Comparison of ENCODE assay signal across 9 cellular contexts in genomic region chr2:197838036-197838435, GRCh38. TPM values are rescaled to one million over a fixed set of nuclear protein-coding genes. Genes with fewer than 3 reads are reported as not detected.
DNase-seq lines count a peak whose midpoint lies in the region; ATAC-seq, FAIRE-seq and TF ChIP-seq lines count a peak whose summit lies in the region.
"Had no signal": no experiment of that assay in that cellular context is flagged by ENCODE, and none has a peak within 500 bp of the region (broad histone marks: within the 10 kb centered on the region; RNA-seq: fewer than 3 reads in every experiment).

No MANE protein-coding gene starts in this region.

- H3K27ac ChIP-seq in effector memory CD4-positive, alpha-beta T cell (ENCODE audit: insufficient read depth, low read length, poor library complexity, severe bottlenecking), result peak overlapping the region; percentile 66
- H3K27ac ChIP-seq in sigmoid colon, result peak overlapping the region; percentile 26 to 56 (median 40)
- H3K27ac ChIP-seq: SJSA1 had no signal

- WGBS in sigmoid colon, 2 donors, result 12 to 25% methylated on average over 5 of the region's 5 CpGs
- WGBS in lower leg skin, 2 donors, result 28 to 52% methylated on average over 5 of the region's 5 CpGs

- no peaks in the 10 kb centered on the region for H3K9me3 ChIP-seq in MG63
- no peaks in the 10 kb centered on the region for H3K9me3 ChIP-seq in effector memory CD4-positive, alpha-beta T cell (ENCODE audit: control insufficient read depth, low read length)
- H3K9me3 ChIP-seq in sigmoid colon, result no peaks in the 10 kb centered on the region
- H3K9me3 ChIP-seq: SJSA1 had no signal

- peak; percentile 98 for ATAC-seq in GM21723 (IDR thresholded peaks at IDR 0.05; ENCODE audit: unreplicated experiment)

- H3K4me1 ChIP-seq in effector memory CD4-positive, alpha-beta T cell (ENCODE audit: control insufficient read depth, insufficient read depth, low read length, poor library complexity, severe bottlenecking), result peaks cover 22% of the 10 kb centered on the region
- H3K4me1 ChIP-seq in sigmoid colon, result peaks cover 0 to 15% (median 3%) of the 10 kb centered on the region in 4 donors
- H3K4me1 ChIP-seq: SJSA1 had no signal

- no peak for TF ChIP-seq CTCF in sigmoid colon (IDR thresholded peaks at IDR 0.05)
- no peak for TF ChIP-seq CTCF in lower leg skin (IDR thresholded peaks at IDR 0.05)

- H3K27me3 ChIP-seq in MG63 (no peaks in the 10 kb centered on the region), sigmoid colon (no peaks in the 10 kb centered on the region)
- no peaks in the 10 kb centered on the region for H3K27me3 ChIP-seq in effector memory CD4-positive, alpha-beta T cell (replicated peaks; ENCODE audit: control insufficient read depth, insufficient read depth, low read length, poor library complexity, severe bottlenecking)
- H3K27me3 ChIP-seq: SJSA1 had no signal

- DNase-seq in GM18507 (ENCODE audit: extremely low spot score, insufficient read length, low read depth) (peak; percentile 29), MG63 (no peak), sigmoid colon (no peak), SK-N-DZ (ENCODE audit: low spot score) (no peak), occipital lobe (lab: John Stamatoyannopoulos, UW) (no peak), lower leg skin (ENCODE audit: low spot score in 2 of 2) (no peak)
- no peak for DNase-seq in effector memory CD4-positive, alpha-beta T cell

- no peak for TF ChIP-seq EP300 in sigmoid colon (IDR thresholded peaks at IDR 0.05)

- H3K36me3 ChIP-seq in MG63, result no peaks in the 10 kb centered on the region
- H3K36me3 ChIP-seq in effector memory CD4-positive, alpha-beta T cell (ENCODE audit: control insufficient read depth, insufficient read depth, low read length), result no peaks in the 10 kb centered on the region
- H3K36me3 ChIP-seq in sigmoid colon, result no peaks in the 10 kb centered on the region
- H3K36me3 ChIP-seq: SJSA1 had no signal

- intact Hi-C loops in sigmoid colon (cut with DNase I) (no loop called here), lower leg skin (cut with DNase I; ENCODE audit: low total_unique reads) (no loop called here)

- TF ChIP-seq POLR2A in sigmoid colon (IDR thresholded peaks at IDR 0.05) (no peak), lower leg skin (IDR thresholded peaks at IDR 0.05) (no peak)

- peak overlapping the region; percentile 32 for H3K4me3 ChIP-seq in MG63
- H3K4me3 ChIP-seq in effector memory CD4-positive, alpha-beta T cell (ENCODE audit: insufficient read depth, low read depth, low read length, poor library complexity, severe bottlenecking), result peak overlapping the region; percentile 41
- peak overlapping the region in 3 of 4 donors; percentile 2 to 18 (median 15) for H3K4me3 ChIP-seq in sigmoid colon
- H3K4me3 ChIP-seq in lower leg skin (ENCODE audit: low read depth, poor library complexity, severe bottlenecking), result no peak overlapping the region
- H3K4me3 ChIP-seq: SJSA1 had no signal

- peak; percentile 83 for FAIRE-seq in GM18507 (lab: Jason Lieb, UNC)

RNA-seq across cellular contexts. Expression of gene PLCL1, which starts 33.6 kb away (rescaled TPM):
- total RNA-seq in MG63 (2014; rRNA removed; shearing (Covaris generic); ENCODE audit: low replicate concordance), result not detected in 2 replicates
- 10 to 100 TPM; 13.6 to 20.0 (median 16.9) TPM for total RNA-seq in sigmoid colon
- 1 to 10 TPM in 2 of 3 donors, under 1 TPM in 1; 0.69 to 3.0 (median 1.2) TPM for polyA plus RNA-seq in sigmoid colon
- polyA plus RNA-seq in SK-N-DZ (2014; cell fraction: cytosol; rRNA removed), result 0.03 and 0.15 TPM in 2 replicates
- 0.17 TPM in 1 of 2 replicates, not detected in the other for polyA plus RNA-seq in SK-N-DZ (2014; cell fraction: nucleus; rRNA removed)
- 26.0 TPM for total RNA-seq in occipital lobe
- 1 to 10 TPM; 1.0 to 3.7 (median 2.6) TPM for total RNA-seq in lower leg skin

RNA-seq across cellular contexts. Expression of gene BOLL, which starts 52.9 kb away (rescaled TPM):
- total RNA-seq in MG63 (2014; rRNA removed; shearing (Covaris generic); ENCODE audit: low replicate concordance), result not detected in 2 replicates
- total RNA-seq in sigmoid colon (not detected), occipital lobe (not detected), lower leg skin (not detected)
- not detected for polyA plus RNA-seq in sigmoid colon
- 0.13 and 0.32 TPM in 2 replicates for polyA plus RNA-seq in SK-N-DZ (2014; cell fraction: cytosol; rRNA removed)
- not detected in 2 replicates for polyA plus RNA-seq in SK-N-DZ (2014; cell fraction: nucleus; rRNA removed)
- total RNA-seq: SJSA1 had no signal
